11 cellular contexts compared by ENCODE assay signal in the genomic region with DNA sequence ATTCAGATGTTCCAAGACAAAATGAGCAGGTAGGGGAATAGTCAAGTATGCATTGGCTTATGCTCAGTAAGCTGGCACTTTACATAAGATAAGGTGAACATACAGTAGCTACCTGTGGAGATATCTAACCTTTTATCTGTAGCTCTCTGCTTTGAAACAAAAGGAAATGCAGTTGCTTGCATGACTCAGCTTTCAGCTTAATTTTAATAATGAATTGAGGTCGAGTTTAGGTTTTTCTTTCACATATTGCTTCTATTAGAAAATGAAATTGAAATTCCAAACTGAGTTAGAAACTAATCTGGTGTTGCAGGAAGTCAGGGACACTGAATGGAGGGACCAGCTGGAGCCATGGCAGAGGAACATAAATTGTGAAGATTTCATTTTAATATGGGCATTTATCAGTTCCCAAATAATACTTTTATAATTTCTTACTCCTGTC. TPM values are rescaled to one million over a fixed set of nuclear protein-coding genes. Genes with fewer than 3 reads are reported as not detected.
DNase-seq lines count a peak whose midpoint lies in the region; ATAC-seq, FAIRE-seq and TF ChIP-seq lines count a peak whose summit lies in the region.
"Had no signal": no experiment of that assay in that cellular context is flagged by ENCODE, and none has a peak within 500 bp of the region (broad histone marks: within the 10 kb centered on the region; RNA-seq: fewer than 3 reads in every experiment).

No MANE protein-coding gene starts in this region.

- DNase-seq in mesenchymal stem cell (no peak), ureter (ENCODE audit: low spot score) (no peak), D721Med (ENCODE audit: insufficient read length, low spot score) (no peak), NAMALWA (ENCODE audit: low spot score) (no peak)
- no peak for DNase-seq in stimulated activated CD4-positive, alpha-beta T cell treated with anti-CD3 and anti-CD28 coated beads, Interleukin-1b, Interleukin-23, amount 100 ng/mL, for 48 hours
- DNase-seq: brain microvascular endothelial cell, NCI-H1930 had no signal

- TF ChIP-seq CTCF in D721Med (IDR thresholded peaks at IDR 0.05; ENCODE audit: insufficient read depth, missing control alignments) = no peak

- H3K79me1 ChIP-seq in mesenchymal stem cell (replicated peaks; ENCODE audit: low read length, poor library complexity, severe bottlenecking) = peaks cover 14% of the 10 kb centered on the region

- peak; percentile 78 for ATAC-seq in GM18907 (IDR thresholded peaks at IDR 0.05; ENCODE audit: unreplicated experiment)
- ATAC-seq in HG02588 (IDR thresholded peaks at IDR 0.05; ENCODE audit: unreplicated experiment) = peak; percentile 77

- H3K9me3 ChIP-seq in HUES64 (ENCODE audit: insufficient read depth, low read depth, low read length) (no peaks in the 10 kb centered on the region), mesenchymal stem cell (ENCODE audit: control insufficient read depth, low read length) (no peaks in the 10 kb centered on the region)

- H3K14ac ChIP-seq in mesenchymal stem cell (ENCODE audit: low read length in 2 of 2) = no peak overlapping the region

- no peak overlapping the region for H2BK120ac ChIP-seq in mesenchymal stem cell (ENCODE audit: low read depth, low read length)

- no peak overlapping the region for H3K9ac ChIP-seq in HUES64 (ENCODE audit: low read depth, low read length)
- H3K9ac ChIP-seq in mesenchymal stem cell (ENCODE audit: low read length) = peak overlapping the region; percentile 41

- no peak overlapping the region for H2BK15ac ChIP-seq in mesenchymal stem cell (ENCODE audit: low read depth, poor library complexity, severe bottlenecking)

- no peaks in the 10 kb centered on the region for H3K27me3 ChIP-seq in HUES64 (ENCODE audit: insufficient read depth, low read length)
- H3K27me3 ChIP-seq in mesenchymal stem cell (ENCODE audit: control insufficient read depth in 1 of 2, insufficient read depth in 1 of 2, low read length in 2 of 2) = no peaks in the 10 kb centered on the region
- H3K27me3 ChIP-seq: brain microvascular endothelial cell had no signal

- H3K36me3 ChIP-seq in HUES64 (ENCODE audit: insufficient read depth, low read length) = no peaks in the 10 kb centered on the region
- no peaks in the 10 kb centered on the region for H3K36me3 ChIP-seq in mesenchymal stem cell (ENCODE audit: control insufficient read depth in 1 of 2, insufficient read depth in 2 of 2, low read depth in 1 of 2, low read length in 2 of 2)
- H3K36me3 ChIP-seq: brain microvascular endothelial cell had no signal

- H2BK12ac ChIP-seq in mesenchymal stem cell (ENCODE audit: low read length in 2 of 2) = no peak overlapping the region

- H4K91ac ChIP-seq in mesenchymal stem cell (ENCODE audit: low read length) = no peak overlapping the region

- no peak overlapping the region for H2AK5ac ChIP-seq in mesenchymal stem cell (ENCODE audit: low read length, severe bottlenecking)

- H3K4ac ChIP-seq in mesenchymal stem cell (ENCODE audit: low read depth in 1 of 2, low read length in 2 of 2) = no peak overlapping the region

- H3K27ac ChIP-seq in HUES64 (ENCODE audit: low read depth, low read length) (peak overlapping the region; percentile 70), mesenchymal stem cell (ENCODE audit: low read length, poor library complexity, severe bottlenecking) (no peak overlapping the region)
- H3K27ac ChIP-seq: brain microvascular endothelial cell had no signal

- no peak overlapping the region for H2AFZ ChIP-seq in mesenchymal stem cell (ENCODE audit: low read depth, low read length)

- no peak overlapping the region for H2BK5ac ChIP-seq in mesenchymal stem cell (ENCODE audit: low read depth, low read length, poor library complexity, severe bottlenecking)

- no peak for FAIRE-seq in D721Med (lab: Jason Lieb, UNC)
- FAIRE-seq: TTC549 had no signal

- no peak overlapping the region for H3K4me2 ChIP-seq in mesenchymal stem cell (ENCODE audit: low read length, poor library complexity, severe bottlenecking)

- no peak overlapping the region for H4K8ac ChIP-seq in mesenchymal stem cell (ENCODE audit: low read length)

- H3K4me3 ChIP-seq in HUES64 (ENCODE audit: low read length) (no peak overlapping the region), mesenchymal stem cell (ENCODE audit: insufficient read depth in 1 of 2, low read depth in 1 of 2, low read length in 2 of 2) (peak overlapping the region in 1 of 2 experiments; percentile 45)

- H3K23ac ChIP-seq in mesenchymal stem cell (ENCODE audit: low read length in 2 of 2) = no peak overlapping the region

- H3K18ac ChIP-seq in mesenchymal stem cell (ENCODE audit: low read depth in 1 of 2, low read length in 2 of 2) = no peak overlapping the region

- H3K4me1 ChIP-seq in HUES64 (ENCODE audit: insufficient read depth, low read length) = peaks cover 16% of the 10 kb centered on the region
- H3K4me1 ChIP-seq in mesenchymal stem cell (ENCODE audit: control insufficient read depth, insufficient read depth, low read depth, low read length) = no peaks in the 10 kb centered on the region

- WGBS in HUES64 = 13% methylated on average over 1 of the region's 1 CpG
- 40% methylated on average over 1 of the region's 1 CpG for WGBS in mesenchymal stem cell

RNA-seq across cellular contexts. Expression of gene FRRS1, which starts 8.3 kb away (rescaled TPM):
- polyA plus RNA-seq in HUES64 (2013, experiment 1 of 2) = 2.8 TPM
- polyA plus RNA-seq in HUES64 (2013, experiment 2 of 2) = 3.6 TPM
- 6.5 TPM for polyA plus RNA-seq in mesenchymal stem cell (2013, experiment 1 of 2)
- polyA plus RNA-seq in mesenchymal stem cell (2013, experiment 2 of 2) = 6.6 TPM
- 16.3 TPM for total RNA-seq in ureter
